18 cellular contexts compared by ENCODE assay signal in the genomic region with DNA sequence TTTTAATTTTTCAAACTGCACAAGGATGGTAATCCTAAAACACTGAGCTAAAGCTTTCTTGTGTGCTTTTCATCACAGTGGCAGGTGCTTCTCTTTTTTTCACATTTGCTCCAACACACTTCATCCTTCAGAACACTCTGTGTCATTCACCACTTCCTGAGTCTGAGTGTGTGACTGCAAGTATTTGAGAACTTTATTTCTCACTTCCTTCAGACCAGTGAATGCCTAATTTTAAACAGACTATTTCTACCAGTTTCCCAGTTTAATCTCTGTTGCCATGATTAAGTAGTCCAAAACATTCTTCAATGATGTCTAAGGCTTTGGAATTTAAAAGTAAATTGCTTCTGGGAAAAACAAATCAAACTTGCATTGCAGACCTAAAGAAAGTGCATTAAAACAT.
DNase-seq lines count a peak whose midpoint lies in the region; ATAC-seq, FAIRE-seq and TF ChIP-seq lines count a peak whose summit lies in the region.
"Had no signal": no experiment of that assay in that cellular context is flagged by ENCODE, and none has a peak within 500 bp of the region (broad histone marks: within the 10 kb centered on the region; RNA-seq: fewer than 3 reads in every experiment).

No MANE protein-coding gene starts in this region.

- FAIRE-seq in GM12892 (lab: Jason Lieb, UNC): no peak
- FAIRE-seq: K562, TTC549 had no signal

- no peak overlapping the region for H2AK5ac ChIP-seq in IMR-90 (ENCODE audit: low read depth, low read length)

- H4K5ac ChIP-seq in IMR-90 (ENCODE audit: low read depth, low read length): no peak overlapping the region

- H3K4me1 ChIP-seq in IMR-90 (ENCODE audit: control insufficient read depth, insufficient read depth, low read length) (no peaks in the 10 kb centered on the region), testis (no peaks in the 10 kb centered on the region)
- H3K4me1 ChIP-seq: body of pancreas, neural progenitor cell had no signal

- H2AK9ac ChIP-seq in IMR-90 (replicated peaks; ENCODE audit: low read depth, low read length, poor library complexity): no peak overlapping the region

- H2BK5ac ChIP-seq in IMR-90 (ENCODE audit: low read depth, low read length, poor library complexity, severe bottlenecking): no peak overlapping the region

- CTCF ChIA-PET in BJ (lab: Yijun Ruan, JAX) (no interaction called here), IMR-90 (lab: Yijun Ruan, JAX) (no interaction called here)

- no peaks in the 10 kb centered on the region for H3K9me3 ChIP-seq in IMR-90 (ENCODE audit: control insufficient read depth, insufficient read depth, low read length)
- no peaks in the 10 kb centered on the region for H3K9me3 ChIP-seq in testis
- H3K9me3 ChIP-seq: body of pancreas had no signal

- no peak overlapping the region for H3K4me3 ChIP-seq in BJ (ENCODE audit: low read depth, low read length)
- H3K4me3 ChIP-seq in IMR-90 (ENCODE audit: insufficient read depth, low read depth, low read length): no peak overlapping the region
- no peak overlapping the region for H3K4me3 ChIP-seq in astrocyte of the spinal cord (ENCODE audit: low read depth, low read length)
- no peak overlapping the region for H3K4me3 ChIP-seq in testis
- H3K4me3 ChIP-seq: body of pancreas, K562, neural progenitor cell had no signal

- H3K4me2 ChIP-seq in IMR-90 (ENCODE audit: low read depth, low read length): no peak overlapping the region
- H3K4me2 ChIP-seq: neural progenitor cell had no signal

- H4K91ac ChIP-seq in IMR-90 (ENCODE audit: insufficient read depth, low read depth, low read length): no peak overlapping the region

- H2AFZ ChIP-seq in IMR-90 (replicated peaks; ENCODE audit: low read length, poor library complexity): no peak overlapping the region
- H2AFZ ChIP-seq: neural progenitor cell had no signal

- no peak overlapping the region for H3K23ac ChIP-seq in IMR-90 (ENCODE audit: low read depth, low read length)

- dilution Hi-C loops in IMR-90 (cut with HindIII; ENCODE audit: low sequenced_read_pairs, unreplicated experiment): no loop called here

- no peak for TF ChIP-seq RAD21 in IMR-90 (IDR thresholded peaks at IDR 0.05; ENCODE audit: low read length)

- intact Hi-C loops in IMR-90 (cut with micrococcal nuclease) (loop anchor here (10.0 kb wide), 1 partner anchor 537 kb away; the partner anchor contains the start of gene RBMS3), testis (cut with DNase I; ENCODE audit: low total_unique reads) (no loop called here)

- H3K36me3 ChIP-seq in BJ (ENCODE audit: control insufficient read depth, insufficient read depth, low read length): no peaks in the 10 kb centered on the region
- 0 out of 2 replicates have a peak, but pooled peaks cover 2% of the 10 kb centered on the region for H3K36me3 ChIP-seq in IMR-90 (ENCODE audit: control insufficient read depth, insufficient read depth, low read length)
- no peaks in the 10 kb centered on the region for H3K36me3 ChIP-seq in testis (ENCODE audit: low read depth, missing control alignments)
- H3K36me3 ChIP-seq: neural progenitor cell had no signal

- H3K27ac ChIP-seq in IMR-90 (ENCODE audit: insufficient read depth, low read length) (no peak overlapping the region), testis (no peak overlapping the region)
- H3K27ac ChIP-seq: body of pancreas, neural progenitor cell had no signal

- POLR2A ChIA-PET in BJ (lab: Charles Lee) (no interaction called here), IMR-90 (lab: Charles Lee; ENCODE audit: unreplicated experiment) (no interaction called here)

- H3K9me1 ChIP-seq in IMR-90 (ENCODE audit: insufficient read depth, low read length): no peaks in the 10 kb centered on the region

- H4K20me1 ChIP-seq in IMR-90 (ENCODE audit: insufficient read depth, low read length): no peaks in the 10 kb centered on the region

- H3K79me1 ChIP-seq in IMR-90 (ENCODE audit: low read depth in 1 of 2, low read length in 2 of 2): peaks cover 3 to 6% of the 10 kb centered on the region in 2 experiments; a peak in 1 of 4 replicates

- H2BK120ac ChIP-seq in IMR-90 (ENCODE audit: low read depth, low read length): no peak overlapping the region

- DNase-seq in BJ (ENCODE audit: low read depth) (peak; percentile 61), IMR-90 (peak; percentile 86), astrocyte of the spinal cord (ENCODE audit: low read depth, low spot score) (peak; percentile 69), iris pigment epithelial cell (ENCODE audit: low read depth) (peak; percentile 63), NCI-H2107 (lab: John Stamatoyannopoulos, UW) (no peak), GM12892 (ENCODE audit: insufficient read length) (no peak), testis (no peak)
- DNase-seq: activated CD8-positive, alpha-beta T cell treated with anti-CD3 and anti-CD28 coated beads, Interleukin-2, amount 10 ng/mL, durations not matched to agents 7 days and 5 days; body of pancreas; endodermal cell; GF-D8; NCI-H187 treated with DMSO at 0.1 percent for 48 hours; NCI-H82; SHP77 treated with DMSO at 0.1 percent for 48 hours had no signal

- TF ChIP-seq POLR2A in IMR-90 (IDR thresholded peaks at IDR 0.05; ENCODE audit: low read depth, low read length) (no peak), GM12892 (IDR thresholded peaks at IDR 0.05; ENCODE audit: low read depth, low read length) (no peak), testis (IDR thresholded peaks at IDR 0.05) (no peak)

- no peak overlapping the region for H3K9ac ChIP-seq in IMR-90 (ENCODE audit: low read depth, low read length)
- H3K9ac ChIP-seq: neural progenitor cell had no signal

- no peak overlapping the region for H3K14ac ChIP-seq in IMR-90 (replicated peaks; ENCODE audit: low read depth, low read length)

- H4K8ac ChIP-seq in IMR-90 (ENCODE audit: low read depth in 2 of 2, low read length in 2 of 2): no peak overlapping the region

- no peak overlapping the region for H3K18ac ChIP-seq in IMR-90 (ENCODE audit: low read depth, low read length)

- H2BK20ac ChIP-seq in IMR-90 (ENCODE audit: low read depth, low read length): no peak overlapping the region

- no peak overlapping the region for H2BK15ac ChIP-seq in IMR-90 (ENCODE audit: low read depth, low read length)

- H3K56ac ChIP-seq in IMR-90 (ENCODE audit: extremely low read depth, insufficient read depth, low read length): no peak overlapping the region

- ATAC-seq in IMR-90 (ENCODE audit: low read depth) (peak; percentile 91), HG02623 (IDR thresholded peaks at IDR 0.05; ENCODE audit: unreplicated experiment) (no peak)
- ATAC-seq: activated CD8-positive, alpha-beta T cell treated with anti-CD3 and anti-CD28 coated beads, Interleukin-2, amount 10 ng/mL, durations not matched to agents 7 days and 5 days; body of pancreas; K562 had no signal

- H3K27me3 ChIP-seq in BJ (ENCODE audit: control insufficient read depth, insufficient read depth, low read length) (no peaks in the 10 kb centered on the region), IMR-90 (ENCODE audit: control insufficient read depth, insufficient read depth, low read length) (no peaks in the 10 kb centered on the region), testis (no peaks in the 10 kb centered on the region)
- H3K27me3 ChIP-seq: body of pancreas, neural progenitor cell had no signal

- TF ChIP-seq CTCF in BJ (IDR thresholded peaks at IDR 0.05; ENCODE audit: insufficient read depth, low read depth, low read length): no peak
- TF ChIP-seq CTCF in IMR-90 (conservative IDR thresholded peaks at IDR 0.05; ENCODE audit: low read depth, low read length): no peak
- TF ChIP-seq CTCF in astrocyte of the spinal cord (IDR thresholded peaks at IDR 0.05; ENCODE audit: low read depth, low read length): no peak
- no peak for TF ChIP-seq CTCF in testis (IDR thresholded peaks at IDR 0.05)

- BruUV-seq in IMR-90 (replicated peaks; lab: Mats Ljungman, UMichigan): no TSS peak

- H3K4ac ChIP-seq in IMR-90 (ENCODE audit: low read depth, low read length): no peak overlapping the region

- in situ Hi-C loops in IMR-90 (cut with MboI; ENCODE audit: low sequenced_read_pairs): no loop called here
- in situ Hi-C loops in astrocyte of the spinal cord (cut with HindIII; ENCODE audit: low sequenced_read_pairs): no loop called here

TF ChIP-seq in IMR-90, 13 proteins besides CTCF, POLR2A, EP300 and RAD21:
- no peak for TF ChIP-seq ELK1 (IDR thresholded peaks at IDR 0.05; ENCODE audit: borderline replicate concordance, low read depth, low read length)
- no peak for TF ChIP-seq CEBPB (IDR thresholded peaks at IDR 0.05; ENCODE audit: low read depth, low read length)
- no peak for TF ChIP-seq NFE2L2 (IDR thresholded peaks at IDR 0.05; ENCODE audit: low read depth, low read length)
- TF ChIP-seq BHLHE40 (IDR thresholded peaks at IDR 0.05; ENCODE audit: low read depth, low read length): no peak
- no peak for TF ChIP-seq MAFK (IDR thresholded peaks at IDR 0.05; ENCODE audit: low read depth, low read length)
- no peak for TF ChIP-seq MXI1 (IDR thresholded peaks at IDR 0.05; ENCODE audit: borderline replicate concordance, low read depth, low read length)
- TF ChIP-seq, protein P1, sequence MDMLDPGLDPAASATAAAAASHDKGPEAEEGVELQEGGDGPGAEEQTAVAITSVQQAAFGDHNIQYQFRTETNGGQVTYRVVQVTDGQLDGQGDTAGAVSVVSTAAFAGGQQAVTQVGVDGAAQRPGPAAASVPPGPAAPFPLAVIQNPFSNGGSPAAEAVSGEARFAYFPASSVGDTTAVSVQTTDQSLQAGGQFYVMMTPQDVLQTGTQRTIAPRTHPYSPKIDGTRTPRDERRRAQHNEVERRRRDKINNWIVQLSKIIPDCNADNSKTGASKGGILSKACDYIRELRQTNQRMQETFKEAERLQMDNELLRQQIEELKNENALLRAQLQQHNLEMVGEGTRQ (IDR thresholded peaks at IDR 0.05; ENCODE audit: low read depth, low read length): no peak
- no peak for TF ChIP-seq FOS (IDR thresholded peaks at IDR 0.05; ENCODE audit: low read depth, low read length)
- no peak for TF ChIP-seq MAZ (IDR thresholded peaks at IDR 0.05; ENCODE audit: borderline replicate concordance, low read depth, low read length)
- TF ChIP-seq RCOR1 (IDR thresholded peaks at IDR 0.05; ENCODE audit: insufficient replicate concordance, low read length): no peak
- no peak for TF ChIP-seq SMC3 (IDR thresholded peaks at IDR 0.05; ENCODE audit: low read depth, low read length)
- TF ChIP-seq CHD1 (IDR thresholded peaks at IDR 0.05; ENCODE audit: low read depth, low read length): no peak
- TF ChIP-seq RFX5 (IDR thresholded peaks at IDR 0.05; ENCODE audit: low read depth, low read length): no peak

Comparison
In these comparisons a context has a peak if more than half of its experiments do, and no peak if none do; other contexts are left out.
1. DNase-seq: peak in BJ (single experiment), IMR-90 (single experiment), astrocyte of the spinal cord (single experiment) and iris pigment epithelial cell (single experiment); none in NCI-H2107 (single experiment), GM12892 (single experiment) and testis (single experiment).